Comparison of ENCODE assay signal across 8 cellular contexts in genomic region chr14:88667555-88668273, GRCh38.
A peak's percentile ranks its signal among the peaks of the same experiment; 100 is the strongest.
DNase-seq lines count a peak whose midpoint lies in the region; ATAC-seq and TF ChIP-seq lines count a peak whose summit lies in the region.

No MANE protein-coding gene starts in this region.

- no peaks in the 10 kb centered on the region for H3K4me1 ChIP-seq in testis

- TF ChIP-seq CTCF in natural killer cell (IDR thresholded peaks at IDR 0.05) (peak; percentile 77), testis (IDR thresholded peaks at IDR 0.05) (peak; percentile 40 to 80 (median 66))

- ATAC-seq in GM21526 (IDR thresholded peaks at IDR 0.05; ENCODE audit: low FRiP score, unreplicated experiment) (peak; percentile 77), esophagus mucosa (peak; percentile 81), natural killer cell (peak; percentile 59 to 74 (median 69))

- H3K27me3 Mint-ChIP-seq in natural killer cell (ENCODE audit: low read depth in 2 of 2), result peaks cover 0 to 7% of the 10 kb centered on the region in 2 donors

- intact Hi-C loops in natural killer cell (cut with micrococcal nuclease) (loop anchor here (5.0 kb wide), 2 partner anchors 200 to 1245 kb away; no protein-coding TSS in a partner anchor), testis (cut with DNase I; ENCODE audit: low total_unique reads) (no loop called here)

- no peaks in the 10 kb centered on the region for H3K36me3 Mint-ChIP-seq in natural killer cell

- no peaks in the 10 kb centered on the region for H3K36me3 ChIP-seq in testis (ENCODE audit: low read depth, missing control alignments)

- DNase-seq in DMS79 (lab: John Stamatoyannopoulos, UW) (peak; percentile 73), HS-5 (ENCODE audit: low read depth) (peak; percentile 25), NCI-H82 treated with DMSO at 0.1 percent for 48 hours (lab: John Stamatoyannopoulos, UW; ENCODE audit: unreplicated experiment) (peak; percentile 49), natural killer cell (no peak), testis (peak; percentile 59)
- peak; percentile 28 for DNase-seq in activated CD8-positive, alpha-beta memory T cell treated with anti-CD3 and anti-CD28 coated beads, Interleukin-2, amount 50 U/mL, for 4 hours

- peaks cover 2 to 9% of the 10 kb centered on the region in 2 donors for H3K9me3 Mint-ChIP-seq in natural killer cell

- H3K27ac Mint-ChIP-seq in natural killer cell, result no peak overlapping the region

- no peaks in the 10 kb centered on the region for H3K4me1 Mint-ChIP-seq in natural killer cell

- no peak overlapping the region for H3K4me3 ChIP-seq in testis

- 32 to 61% methylated on average over 4 of the region's 4 CpGs for WGBS in testis, 2 donors

- H3K27me3 ChIP-seq in testis, result no peaks in the 10 kb centered on the region

- H3K27ac ChIP-seq in testis, result no peak overlapping the region

- no peak overlapping the region for H3K4me3 Mint-ChIP-seq in natural killer cell

- no peaks in the 10 kb centered on the region for H3K9me3 ChIP-seq in testis

- TF ChIP-seq POLR2A in testis (IDR thresholded peaks at IDR 0.05), result no peak
